Comparison of ENCODE assay signal across 8 cellular contexts in genomic region chr7:74606101-74606908, GRCh38. TPM values are rescaled to one million over a fixed set of nuclear protein-coding genes. Genes with fewer than 3 reads are reported as not detected.
A peak's percentile ranks its signal among the peaks of the same experiment; 100 is the strongest.
DNase-seq lines count a peak whose midpoint lies in the region; ATAC-seq and TF ChIP-seq lines count a peak whose summit lies in the region.

No MANE protein-coding gene starts in this region.

- H3K36me3 ChIP-seq in prostate gland, result no peaks in the 10 kb centered on the region

- WGBS in prostate gland, result 10% methylated on average over 37 of the region's 51 CpGs

- TF ChIP-seq CTCF in AG10803 (conservative IDR thresholded peaks at IDR 0.05; ENCODE audit: low read length) (no peak), prostate gland (IDR thresholded peaks at IDR 0.05) (no peak)

- peaks cover 6% of the 10 kb centered on the region for H3K4me1 ChIP-seq in prostate gland (replicated peaks)

- H3K27ac ChIP-seq in prostate gland, result peak overlapping the region; percentile 69 to 78

- no peak for TF ChIP-seq POLR2A in prostate gland (IDR thresholded peaks at IDR 0.05)

- H3K4me3 ChIP-seq in AG10803 (ENCODE audit: low read length) (peak overlapping the region; percentile 48), prostate gland (peak overlapping the region; percentile 30 to 32)

- DNase-seq in AG10803 (ENCODE audit: low read depth) (no peak), NOMO-1 treated with DMSO at 0.1 percent for 48 hours (lab: John Stamatoyannopoulos, UW; ENCODE audit: unreplicated experiment) (peak; percentile 30), globus pallidus (ENCODE audit: low spot score) (peak; percentile 20), prostate gland (ENCODE audit: low spot score) (peak; percentile 42), SHP77 treated with DMSO at 0.1 percent for 48 hours (lab: John Stamatoyannopoulos, UW) (no peak)
- DNase-seq in activated naive CD4-positive, alpha-beta T cell treated with Interleukin-2 at 50 U/mL for 16 hours, result peak; percentile 47

- intact Hi-C loops in prostate gland (cut with DNase I), result no loop called here

- H3K9me3 ChIP-seq in prostate gland, result no peaks in the 10 kb centered on the region

- H3K27me3 ChIP-seq in prostate gland (replicated peaks; ENCODE audit: insufficient read depth), result no peaks in the 10 kb centered on the region

- ATAC-seq in GM21447 (IDR thresholded peaks at IDR 0.05; ENCODE audit: unreplicated experiment) (peak; percentile 73), GM21367 (IDR thresholded peaks at IDR 0.05; ENCODE audit: unreplicated experiment) (no peak)

RNA-seq across cellular contexts. Expression of gene GTF2I, which starts 51.2 kb away (rescaled TPM):
- 100 to 1,000 TPM; 149 to 212 TPM for total RNA-seq in prostate gland

Comparison
In these comparisons a context has a peak if more than half of its experiments do, and no peak if none do; other contexts are left out.
1. DNase-seq: peak in NOMO-1 treated with DMSO at 0.1 percent for 48 hours (single experiment), activated naive CD4-positive, alpha-beta T cell treated with Interleukin-2 at 50 U/mL for 16 hours (single experiment), globus pallidus (single experiment) and prostate gland (single experiment); none in AG10803 (single experiment) and SHP77 treated with DMSO at 0.1 percent for 48 hours (single experiment).